ENCODE assay signal across 1 cellular context in genomic region chr4:1792832-1793495, GRCh38.
TF ChIP-seq lines count a peak whose summit lies in the region.

Gene FGFR3, plus strand, starts transcription at chr4:1793293. Its CDS starts 642 bp downstream, at chr4:1793935.

TF ChIP-seq in HepG2, 621 proteins besides CTCF, POLR2A, EP300 and RAD21 (continued from another document):
- TF ChIP-seq POGK (CRISPR knock-in tag; conservative IDR thresholded peaks at IDR 0.05) (no peak; the same call in 1 of the 2 replicates), NR0B2 (CRISPR knock-in tag; IDR thresholded peaks at IDR 0.05) (no peak), ZNF629 (CRISPR knock-in tag; conservative IDR thresholded peaks at IDR 0.05) (no peak), NAIF1 (CRISPR knock-in tag; IDR thresholded peaks at IDR 0.05; ENCODE audit: borderline replicate concordance) (no peak), RARA (CRISPR knock-in tag; IDR thresholded peaks at IDR 0.05) (peak; percentile 16; the same call in 1 of the 2 replicates), GABPA (IDR thresholded peaks at IDR 0.05; ENCODE audit: low read depth, low read length) (no peak), GABPA (CRISPR knock-in tag; IDR thresholded peaks at IDR 0.05; ENCODE audit: low read depth) (no peak), ZNF75D (CRISPR knock-in tag; IDR thresholded peaks at IDR 0.05; ENCODE audit: borderline replicate concordance) (no peak), ZNF230 (CRISPR knock-in tag; IDR thresholded peaks at IDR 0.05) (no peak), MXD4 (CRISPR knock-in tag; IDR thresholded peaks at IDR 0.05) (no peak), ZNF615 (CRISPR knock-in tag; IDR thresholded peaks at IDR 0.05; ENCODE audit: borderline replicate concordance) (no peak), ZNF496 (CRISPR knock-in tag; IDR thresholded peaks at IDR 0.05; ENCODE audit: insufficient replicate concordance) (no peak), ZNF83 (CRISPR knock-in tag; IDR thresholded peaks at IDR 0.05; ENCODE audit: borderline replicate concordance) (no peak), ZNF432 (CRISPR knock-in tag; IDR thresholded peaks at IDR 0.05; ENCODE audit: borderline replicate concordance) (no peak), ZNF280D (CRISPR knock-in tag; IDR thresholded peaks at IDR 0.05) (no peak), YEATS4 (CRISPR knock-in tag; IDR thresholded peaks at IDR 0.05; ENCODE audit: borderline replicate concordance) (no peak), DNMT3B (CRISPR knock-in tag; conservative IDR thresholded peaks at IDR 0.05) (no peak), ZBTB20 (CRISPR knock-in tag; IDR thresholded peaks at IDR 0.05; ENCODE audit: borderline replicate concordance, low read depth) (no peak), FOXO1 (CRISPR knock-in tag; IDR thresholded peaks at IDR 0.05) (0 out of 2 replicates have a peak, but pooled peaks have one; percentile 35), SRSF4 (IDR thresholded peaks at IDR 0.05; ENCODE audit: low read depth, low read length, poor library complexity, severe bottlenecking) (no peak), XRCC5 (optimal IDR thresholded peaks at IDR 0.05; ENCODE audit: low read length) (peak; percentile 21), PRDM10 (CRISPR knock-in tag; IDR thresholded peaks at IDR 0.05; ENCODE audit: low read depth) (no peak), MED8 (CRISPR knock-in tag; IDR thresholded peaks at IDR 0.05; ENCODE audit: insufficient replicate concordance) (no peak), THRA (CRISPR knock-in tag; IDR thresholded peaks at IDR 0.05; ENCODE audit: borderline replicate concordance) (no peak), TBX3 (IDR thresholded peaks at IDR 0.05; ENCODE audit: borderline replicate concordance) (no peak), PAX8 (CRISPR knock-in tag; IDR thresholded peaks at IDR 0.05; ENCODE audit: borderline replicate concordance) (no peak), ZC3H13 (CRISPR knock-in tag; IDR thresholded peaks at IDR 0.05) (no peak), RFX3 (CRISPR knock-in tag; IDR thresholded peaks at IDR 0.05) (no peak), GATAD1 (CRISPR knock-in tag; IDR thresholded peaks at IDR 0.05) (no peak)
- TF ChIP-seq, protein P1, sequence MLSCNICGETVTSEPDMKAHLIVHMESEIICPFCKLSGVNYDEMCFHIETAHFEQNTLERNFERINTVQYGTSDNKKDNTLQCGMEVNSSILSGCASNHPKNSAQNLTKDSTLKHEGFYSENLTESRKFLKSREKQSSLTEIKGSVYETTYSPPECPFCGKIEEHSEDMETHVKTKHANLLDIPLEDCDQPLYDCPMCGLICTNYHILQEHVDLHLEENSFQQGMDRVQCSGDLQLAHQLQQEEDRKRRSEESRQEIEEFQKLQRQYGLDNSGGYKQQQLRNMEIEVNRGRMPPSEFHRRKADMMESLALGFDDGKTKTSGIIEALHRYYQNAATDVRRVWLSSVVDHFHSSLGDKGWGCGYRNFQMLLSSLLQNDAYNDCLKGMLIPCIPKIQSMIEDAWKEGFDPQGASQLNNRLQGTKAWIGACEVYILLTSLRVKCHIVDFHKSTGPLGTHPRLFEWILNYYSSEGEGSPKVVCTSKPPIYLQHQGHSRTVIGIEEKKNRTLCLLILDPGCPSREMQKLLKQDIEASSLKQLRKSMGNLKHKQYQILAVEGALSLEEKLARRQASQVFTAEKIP (CRISPR knock-in tag; IDR thresholded peaks at IDR 0.05; ENCODE audit: borderline replicate concordance) = no peak
- TF ChIP-seq, protein P2, sequence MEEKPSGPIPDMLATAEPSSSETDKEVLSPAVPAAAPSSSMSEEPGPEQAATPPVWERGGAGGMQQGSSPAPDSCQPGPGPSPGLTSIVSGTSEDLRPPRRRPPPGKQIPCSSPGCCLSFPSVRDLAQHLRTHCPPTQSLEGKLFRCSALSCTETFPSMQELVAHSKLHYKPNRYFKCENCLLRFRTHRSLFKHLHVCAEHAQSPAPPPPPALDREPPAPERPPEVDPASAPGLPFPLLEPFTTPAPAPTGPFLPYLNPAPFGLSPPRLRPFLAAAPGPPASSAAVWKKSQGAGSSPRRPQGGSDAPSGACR (CRISPR knock-in tag; IDR thresholded peaks at IDR 0.05) = no peak
- TF ChIP-seq, protein P3, sequence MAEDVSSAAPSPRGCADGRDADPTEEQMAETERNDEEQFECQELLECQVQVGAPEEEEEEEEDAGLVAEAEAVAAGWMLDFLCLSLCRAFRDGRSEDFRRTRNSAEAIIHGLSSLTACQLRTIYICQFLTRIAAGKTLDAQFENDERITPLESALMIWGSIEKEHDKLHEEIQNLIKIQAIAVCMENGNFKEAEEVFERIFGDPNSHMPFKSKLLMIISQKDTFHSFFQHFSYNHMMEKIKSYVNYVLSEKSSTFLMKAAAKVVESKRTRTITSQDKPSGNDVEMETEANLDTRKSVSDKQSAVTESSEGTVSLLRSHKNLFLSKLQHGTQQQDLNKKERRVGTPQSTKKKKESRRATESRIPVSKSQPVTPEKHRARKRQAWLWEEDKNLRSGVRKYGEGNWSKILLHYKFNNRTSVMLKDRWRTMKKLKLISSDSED (CRISPR knock-in tag; IDR thresholded peaks at IDR 0.05) = no peak
